Comparison of ENCODE assay signal across 13 cellular contexts in the genomic region with DNA sequence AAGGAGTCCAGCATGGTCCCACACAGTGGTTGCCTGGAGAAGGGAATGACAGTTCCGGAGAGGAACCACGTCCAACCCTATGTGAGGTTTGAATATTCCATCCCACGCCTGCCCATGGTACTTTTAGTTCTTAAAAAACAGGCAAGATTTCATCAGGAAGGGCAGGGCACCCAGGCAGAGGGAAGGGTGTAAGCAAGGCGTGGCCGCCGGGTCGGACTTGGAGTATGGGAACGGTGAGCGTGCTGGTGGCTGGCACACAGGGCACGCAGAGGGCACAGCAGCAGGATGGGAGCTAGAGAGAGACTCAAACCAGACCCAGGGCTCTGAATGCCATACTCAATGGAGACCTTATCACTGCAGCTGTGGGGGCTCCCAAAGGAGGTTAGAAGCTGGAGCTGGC. TPM values are rescaled to one million over a fixed set of nuclear protein-coding genes. Genes with fewer than 3 reads are reported as not detected.
DNase-seq lines count a peak whose midpoint lies in the region; ATAC-seq, FAIRE-seq and TF ChIP-seq lines count a peak whose summit lies in the region.
"Had no signal": no experiment of that assay in that cellular context is flagged by ENCODE, and none has a peak within 500 bp of the region (broad histone marks: within the 10 kb centered on the region; RNA-seq: fewer than 3 reads in every experiment).

No MANE protein-coding gene starts in this region.

- H3K27ac ChIP-seq in Panc1 (ENCODE audit: low read length) (no peak overlapping the region), H1 (ENCODE audit: low read depth, low read length) (no peak overlapping the region), mucosa of rectum (ENCODE audit: low read depth in 2 of 2, low read length in 2 of 2) (peak overlapping the region; percentile 65 to 75), substantia nigra (ENCODE audit: low read depth, low read length, poor library complexity, severe bottlenecking) (peak overlapping the region; percentile 99)

- H3K79me1 ChIP-seq in H1 (ENCODE audit: low read depth, low read length): no peaks in the 10 kb centered on the region; the same call in 1 of the 2 replicates

- no peak overlapping the region for H3K4me2 ChIP-seq in H1 (ENCODE audit: insufficient read depth in 1 of 2, low read depth in 2 of 2, low read length in 2 of 2)

- peak overlapping the region; percentile 11; the same call in 1 of the 2 replicates for H4K8ac ChIP-seq in H1 (ENCODE audit: extremely low read depth, insufficient read depth, low read length)

- TF ChIP-seq RAD21 in H1 (IDR thresholded peaks at IDR 0.05 in 1 of 2, conservative IDR thresholded peaks at IDR 0.05 in 1 of 2; ENCODE audit: low read depth in 2 of 2, low read length in 2 of 2): no peak

- no peaks in the 10 kb centered on the region for H3K36me3 ChIP-seq in Panc1 (ENCODE audit: control insufficient read depth, insufficient read depth, low read length)
- no peaks in the 10 kb centered on the region for H3K36me3 ChIP-seq in H1 (ENCODE audit: control insufficient read depth in 2 of 4, insufficient read depth in 4 of 4, low read length in 3 of 4)
- H3K36me3 ChIP-seq in mucosa of rectum (ENCODE audit: control insufficient read depth in 2 of 2, insufficient read depth in 2 of 2, low read length in 2 of 2): peaks cover 9 to 19% of the 10 kb centered on the region in 2 donors
- H3K36me3 ChIP-seq: ovary had no signal

- no peak overlapping the region for H3K4me3 ChIP-seq in Panc1 (ENCODE audit: low read depth in 2 of 2, low read length in 2 of 2)
- H3K4me3 ChIP-seq in H1 (ENCODE audit: extremely low read depth in 1 of 4, insufficient read depth in 2 of 4, low read depth in 3 of 4, low read length in 4 of 4): no peak overlapping the region
- no peak overlapping the region for H3K4me3 ChIP-seq in mucosa of rectum (ENCODE audit: low read length in 2 of 2)
- H3K4me3 ChIP-seq: ovary had no signal

- no peak overlapping the region for H3K9ac ChIP-seq in H1 (replicated peaks in 1 of 4; ENCODE audit: extremely low read depth in 1 of 4, low read depth in 3 of 4, low read length in 3 of 4)
- H3K9ac ChIP-seq in mucosa of rectum (ENCODE audit: low read depth in 1 of 2, low read length in 2 of 2): peak overlapping the region in 1 of 2 donors; percentile 38

- CTCF ChIA-PET in Panc1 (lab: Charles Lee): no interaction called here
- CTCF ChIA-PET in H1 (lab: Charles Lee; ENCODE audit: partially characterized antibody): interaction anchor here (0.5 to 2.8 kb wide), 5 partner anchors 9 to 38 kb away, joined by 3 to 30 read pairs (median 4); no protein-coding TSS in a partner anchor

- H2BK120ac ChIP-seq in H1 (replicated peaks; ENCODE audit: low read depth, low read length): no peak overlapping the region

- no peak overlapping the region for H2BK5ac ChIP-seq in H1 (ENCODE audit: low read depth, low read length)

- no peak for DNase-seq in Panc1 (ENCODE audit: low read depth, low spot score)
- no peak for DNase-seq in H1 (ENCODE audit: low read depth in 1 of 2, low spot score in 2 of 2)
- peak in 1 of 49 donors; percentile 33 for DNase-seq in substantia nigra (lab: John Stamatoyannopoulos, UW)
- DNase-seq in NCI-H1105 treated with DMSO at 0.1 percent for 48 hours (lab: John Stamatoyannopoulos, UW): no peak
- DNase-seq in activated effector memory CD4-positive, alpha-beta T cell treated with Interleukin-2 at 50 U/mL for 16 hours: no peak
- no peak for DNase-seq in OCI-M1 (lab: John Stamatoyannopoulos, UW)
- DNase-seq: NCI-H187 treated with DMSO at 0.1 percent for 48 hours had no signal

- H4K20me1 ChIP-seq in H1 (replicated peaks in 1 of 2; ENCODE audit: control insufficient read depth in 1 of 2, insufficient read depth in 2 of 2, low read length in 2 of 2): peaks cover 3 to 13% of the 10 kb centered on the region in 2 experiments

- H3K9me3 ChIP-seq in Panc1 (ENCODE audit: control insufficient read depth, insufficient read depth, low read depth, low read length): no peaks in the 10 kb centered on the region
- H3K9me3 ChIP-seq in H1 (ENCODE audit: insufficient read depth in 2 of 2, low read depth in 1 of 2, low read length in 1 of 2): no peaks in the 10 kb centered on the region
- no peaks in the 10 kb centered on the region for H3K9me3 ChIP-seq in mucosa of rectum (ENCODE audit: control insufficient read depth in 2 of 2, low read length in 2 of 2)
- H3K9me3 ChIP-seq: ovary had no signal

- peak; percentile 22; the same call in 1 of the 2 replicates for ATAC-seq in Panc1
- no peak for ATAC-seq in GM18907 (IDR thresholded peaks at IDR 0.05; ENCODE audit: unreplicated experiment)

- TF ChIP-seq CTCF in Panc1 (IDR thresholded peaks at IDR 0.05): no peak
- TF ChIP-seq CTCF in H1 (IDR thresholded peaks at IDR 0.05; ENCODE audit: control extremely low read depth in 1 of 3, insufficient read depth in 1 of 3, low read depth in 1 of 3, low read length in 3 of 3): no peak

- no peak overlapping the region for H2BK12ac ChIP-seq in H1 (ENCODE audit: low read depth, low read length)

- WGBS in H1 (ENCODE audit: extremely low coverage in 1 of 2, insufficient coverage in 1 of 2, insufficient read length in 1 of 2, insufficient replicate concordance in 2 of 2, low coverage in 1 of 2, low lambda C conversion rate in 2 of 2, missing lambda C conversion rate in 1 of 2), 2 experiments: 93% methylated on average over 10 of the region's 10 CpGs; no CpG with 5 or more reads in 1 of the 2 experiments

- no peak for TF ChIP-seq POLR2A in H1 (IDR thresholded peaks at IDR 0.05; ENCODE audit: control extremely low read depth in 1 of 2, low read depth in 2 of 2, low read length in 2 of 2)

- no peak overlapping the region for H3K14ac ChIP-seq in H1 (ENCODE audit: insufficient read length)

- no peak overlapping the region for H2AK5ac ChIP-seq in H1 (ENCODE audit: low read depth, low read length)

- FAIRE-seq in H1 (lab: Jason Lieb, UNC): no peak
- FAIRE-seq: D721Med, GM12891, TTC549 had no signal

- no peak overlapping the region for H4K5ac ChIP-seq in H1 (ENCODE audit: insufficient read length, low read depth, low read length)

- H3K4me1 ChIP-seq in Panc1 (ENCODE audit: control insufficient read depth, insufficient read depth, low read length) (peaks cover 10% of the 10 kb centered on the region), H1 (replicated peaks in 1 of 4; ENCODE audit: control insufficient read depth in 3 of 4, insufficient read depth in 4 of 4, low read length in 3 of 4) (peaks cover 3 to 21% (median 12%) of the 10 kb centered on the region in 4 experiments; a peak in 6 of 7 replicates), mucosa of rectum (ENCODE audit: control insufficient read depth in 2 of 2, insufficient read depth in 2 of 2, low read length in 2 of 2) (peaks cover 47 to 56% of the 10 kb centered on the region in 2 donors)

- no peak overlapping the region for H2BK20ac ChIP-seq in H1 (ENCODE audit: low read length)

- H3K56ac ChIP-seq in H1 (replicated peaks; ENCODE audit: insufficient read length, low read depth, low read length): no peak overlapping the region

- in situ Hi-C loops in Panc1 (cut with HindIII; ENCODE audit: low pct_unique_long_range_greater_than_20kb, low sequenced_read_pairs): no loop called here

- no peak for TF ChIP-seq EP300 in H1 (IDR thresholded peaks at IDR 0.05; ENCODE audit: borderline replicate concordance in 1 of 2, low read depth in 2 of 2, low read length in 2 of 2)

- no TSS peak for BruUV-seq in Panc1 (replicated peaks; lab: Mats Ljungman, UMichigan)

- H3K27me3 ChIP-seq in Panc1 (ENCODE audit: control insufficient read depth, insufficient read depth, low read length) (no peaks in the 10 kb centered on the region), H1 (replicated peaks in 1 of 4; ENCODE audit: control insufficient read depth in 3 of 4, extremely low read depth in 1 of 4, insufficient read depth in 3 of 4, low read length in 3 of 4) (no peaks in the 10 kb centered on the region), mucosa of rectum (ENCODE audit: control insufficient read depth in 2 of 2, insufficient read depth in 2 of 2, low read length in 2 of 2) (no peaks in the 10 kb centered on the region)
- H3K27me3 ChIP-seq: ovary had no signal

- no peak overlapping the region for H3K4ac ChIP-seq in H1 (replicated peaks; ENCODE audit: insufficient read length, low read depth, low read length)

- no peak overlapping the region for H2BK15ac ChIP-seq in H1 (ENCODE audit: low read length)

- H3K23ac ChIP-seq in H1 (ENCODE audit: insufficient read length): no peak overlapping the region

- no peaks in the 10 kb centered on the region for H3K23me2 ChIP-seq in H1 (ENCODE audit: low read depth, low read length)

- no peak overlapping the region for H3K18ac ChIP-seq in H1 (ENCODE audit: extremely low read depth, low read length)

- no peak overlapping the region for H4K91ac ChIP-seq in H1 (replicated peaks; ENCODE audit: insufficient read length, low read length)

- intact Hi-C loops in Panc1 (cut with micrococcal nuclease; ENCODE audit: unreplicated experiment): no loop called here

- POLR2A ChIA-PET in Panc1 (lab: Charles Lee) (no interaction called here), H1 (lab: Charles Lee; ENCODE audit: partially characterized antibody) (no interaction called here)

- H2AFZ ChIP-seq in H1 (ENCODE audit: low read length): no peak overlapping the region

- H3K79me2 ChIP-seq in H1 (ENCODE audit: control insufficient read depth in 1 of 2, insufficient read depth in 2 of 2, low read length in 2 of 2): no peaks in the 10 kb centered on the region

TF ChIP-seq in H1, 55 proteins besides CTCF, POLR2A, EP300 and RAD21:
- TF ChIP-seq POLR2AphosphoS5 (IDR thresholded peaks at IDR 0.05; ENCODE audit: low read depth, low read length) (no peak), HDAC6 (IDR thresholded peaks at IDR 0.05; ENCODE audit: low read depth, low read length) (no peak), TAF1 (IDR thresholded peaks at IDR 0.05; ENCODE audit: low read depth, low read length) (no peak), TBP (IDR thresholded peaks at IDR 0.05; ENCODE audit: low read depth, low read length) (no peak)

RNA-seq across cellular contexts. Expression of gene FAM53B, which starts 34.3 kb away (rescaled TPM):
- total RNA-seq in Panc1 (2021; ENCODE audit: unreplicated experiment): 42.5 TPM
- 31.8 TPM for polyA plus RNA-seq in Panc1 (2012; ENCODE audit: insufficient read length)
- total RNA-seq in H1 (2021; fragmentation: NEBNext Ultra II Directional; extraction: Animal tissue kit (Norgen Biotek cat#: 25700)): 13.9 and 14.4 TPM in 2 replicates
- polyA plus RNA-seq in H1 (2011; rRNA removed): 5.3 and 7.9 TPM in 2 replicates
- 6.9 TPM for polyA plus RNA-seq in H1 (2011; cell fraction: cytosol; rRNA removed)
- 9.7 TPM for polyA plus RNA-seq in H1 (2011; cell fraction: nucleus; rRNA removed)
- polyA plus RNA-seq in H1 (2012, experiment 1 of 2): 6.0 to 8.9 TPM (median 8.6 TPM) in 4 replicates
- 7.8 TPM for polyA plus RNA-seq in H1 (2012, experiment 2 of 2)
- polyA plus RNA-seq in H1 (2013, experiment 1 of 2): 5.2 TPM
- polyA plus RNA-seq in H1 (2013, experiment 2 of 2): 5.4 TPM
- polyA minus RNA-seq in H1 (2011; rRNA and poly(A)+ RNA removed): 15.9 and 18.0 TPM in 2 replicates
- polyA minus RNA-seq in H1 (2011; cell fraction: cytosol; rRNA and poly(A)+ RNA removed): 13.6 TPM
- 14.8 TPM for polyA minus RNA-seq in H1 (2011; cell fraction: nucleus; rRNA and poly(A)+ RNA removed)

Comparison
In these comparisons a context has a peak if more than half of its experiments do, and no peak if none do; other contexts are left out.
1. H3K27ac ChIP-seq: peak in mucosa of rectum (2 of 2) and substantia nigra (single experiment); none in Panc1 (single experiment) and H1 (single experiment).